1 cellular context compared by ENCODE assay signal in the genomic region with DNA sequence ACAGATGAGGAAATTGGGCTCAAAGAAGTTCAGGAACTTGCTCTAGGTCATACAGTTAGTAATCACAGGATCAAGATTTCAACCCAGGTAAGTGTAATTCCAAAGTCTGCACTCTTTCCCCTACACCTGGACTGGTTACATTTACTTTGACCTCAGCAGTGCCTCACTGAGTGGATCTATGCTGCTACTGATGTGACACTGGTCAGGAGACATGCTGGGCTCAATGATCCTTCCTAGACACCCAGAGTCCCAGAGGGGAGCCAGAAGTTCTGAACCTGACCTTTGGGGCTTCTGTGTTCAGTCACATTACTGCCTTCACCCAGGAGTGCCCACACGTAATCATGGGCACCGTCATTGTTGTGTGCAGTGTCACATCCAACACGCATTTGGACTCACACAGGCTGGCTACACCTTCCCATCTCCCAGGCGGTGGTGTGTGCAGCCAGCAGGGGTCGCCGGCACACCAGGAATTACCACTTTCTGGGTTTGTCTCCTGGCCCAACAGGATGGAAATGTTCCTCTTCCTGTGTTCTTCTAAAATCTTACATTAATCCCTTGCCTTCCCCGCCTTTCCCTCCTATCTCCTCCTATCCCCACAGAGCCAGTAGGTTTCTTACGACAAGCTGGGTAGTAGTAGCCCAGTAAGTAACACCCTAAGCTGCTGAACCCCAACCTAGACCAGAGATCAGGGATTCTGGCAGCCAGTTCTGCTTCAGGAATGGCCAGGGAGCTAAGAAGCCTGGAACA.
TF ChIP-seq lines count a peak whose summit lies in the region.

No MANE protein-coding gene starts in this region.

TF ChIP-seq in GM23338, 12 proteins besides CTCF, POLR2A, EP300 and RAD21:
- TF ChIP-seq POLR2AphosphoS5 (IDR thresholded peaks at IDR 0.05; ENCODE audit: low read depth) = no peak
- no peak for TF ChIP-seq ZNF114 (CRISPR knock-in tag; IDR thresholded peaks at IDR 0.05)
- TF ChIP-seq ZNF331 (CRISPR knock-in tag; IDR thresholded peaks at IDR 0.05; ENCODE audit: low read depth) = no peak
- TF ChIP-seq CREB1 (CRISPR knock-in tag; IDR thresholded peaks at IDR 0.05; ENCODE audit: low read depth) = no peak
TF ChIP-seq in GM23338: peak in this region for 0.
